ENCODE assay signal across 9 cellular contexts in the genomic region with DNA sequence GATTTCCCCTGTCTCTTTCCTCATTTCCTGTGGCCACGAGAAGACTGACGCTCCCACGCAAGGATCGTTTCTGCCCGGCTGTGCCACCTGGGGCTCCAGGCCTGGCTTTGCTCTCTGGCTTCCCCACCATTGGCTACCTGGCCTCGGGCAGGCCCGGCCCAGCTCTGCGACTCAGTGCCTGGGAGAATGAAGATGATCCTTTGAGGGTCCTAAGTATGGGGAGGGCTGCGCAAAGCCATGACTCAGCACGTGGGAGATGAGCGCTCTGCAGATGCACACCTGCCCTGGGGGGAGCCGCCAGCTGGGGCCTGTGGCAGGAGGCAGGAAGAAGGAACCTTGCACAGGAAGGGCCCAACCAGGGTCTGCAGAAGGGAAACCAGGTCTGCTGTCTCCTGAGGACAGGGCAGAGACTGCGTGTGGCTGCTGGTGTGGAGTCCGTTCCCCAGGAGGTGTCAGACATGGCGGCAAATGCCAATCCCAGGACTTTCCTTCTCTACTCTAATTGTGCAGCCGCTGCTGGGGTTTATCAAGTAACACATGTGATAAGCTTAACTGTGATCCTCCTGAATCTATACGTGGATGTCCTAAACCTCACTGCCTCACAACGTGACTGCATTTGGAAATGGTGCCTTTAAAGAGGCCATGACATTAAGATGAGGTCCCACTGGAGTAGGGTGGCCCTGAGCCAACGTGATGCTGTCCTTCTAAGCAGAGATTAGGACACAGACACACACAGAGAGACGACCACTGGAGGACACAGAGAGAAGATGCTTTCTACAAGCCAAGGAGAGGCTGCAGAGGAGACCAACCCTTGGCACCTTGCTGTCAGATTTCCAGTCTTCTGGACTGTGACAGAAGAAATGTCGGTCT. TPM values are rescaled to one million over a fixed set of nuclear protein-coding genes. Genes with fewer than 3 reads are reported as not detected.
DNase-seq lines count a peak whose midpoint lies in the region; ATAC-seq and TF ChIP-seq lines count a peak whose summit lies in the region.
"Had no signal": no experiment of that assay in that cellular context is flagged by ENCODE, and none has a peak within 500 bp of the region (broad histone marks: within the 10 kb centered on the region; RNA-seq: fewer than 3 reads in every experiment).

No MANE protein-coding gene starts in this region.

- DNase-seq in breast epithelium (ENCODE audit: low spot score in 2 of 2): no peak
- no peak for DNase-seq in MCF 10A (ENCODE audit: unreplicated experiment)
- peak in 1 of 2 donors; percentile 52 for DNase-seq in central memory CD8-positive, alpha-beta T cell (ENCODE audit: low spot score in 2 of 2)
- no peak for DNase-seq in HEK293T (ENCODE audit: extremely low spot score)
- DNase-seq in NCI-H2171 (lab: John Stamatoyannopoulos, UW): no peak
- DNase-seq: NCI-H1105 had no signal

- no peaks in the 10 kb centered on the region for H3K36me3 ChIP-seq in breast epithelium
- peaks cover 62% of the 10 kb centered on the region for H3K36me3 ChIP-seq in OCI-LY3 (replicated peaks; ENCODE audit: low read depth, low read length)
- no peaks in the 10 kb centered on the region for H3K36me3 ChIP-seq in thymus (ENCODE audit: control insufficient read depth, insufficient read depth)

- CTCF ChIA-PET in MCF 10A (lab: Yijun Ruan, JAX): no interaction called here
- CTCF ChIA-PET in HEK293T (lab: Yijun Ruan, JAX): no interaction called here

- H3K9ac ChIP-seq in OCI-LY3 (ENCODE audit: low read length): no peak overlapping the region

- no peaks in the 10 kb centered on the region for H4K20me1 ChIP-seq in OCI-LY3 (ENCODE audit: insufficient read depth, low read length)

- no peaks in the 10 kb centered on the region for H3K27me3 Mint-ChIP-seq in MCF 10A (ENCODE audit: insufficient read depth, unreplicated experiment)
- H3K27me3 Mint-ChIP-seq in central memory CD8-positive, alpha-beta T cell: no peaks in the 10 kb centered on the region

- H3K4me3 ChIP-seq in breast epithelium (no peak overlapping the region), OCI-LY3 (ENCODE audit: low read length) (no peak overlapping the region), thymus (ENCODE audit: low read length) (no peak overlapping the region)

- POLR2A ChIA-PET in MCF 10A (lab: Yijun Ruan, JAX): interaction anchor here (2.1 to 3.7 kb wide), 3 partner anchors 14 to 28 kb away, joined by 36 to 50 read pairs (median 38); no protein-coding TSS in a partner anchor
- POLR2A ChIA-PET in HEK293T (lab: Yijun Ruan, JAX): no interaction called here

- no peaks in the 10 kb centered on the region for H3K9me3 Mint-ChIP-seq in MCF 10A (ENCODE audit: unreplicated experiment)
- H3K9me3 Mint-ChIP-seq in central memory CD8-positive, alpha-beta T cell: no peaks in the 10 kb centered on the region

- H3K4me1 ChIP-seq in breast epithelium (peaks cover 0 to 9% of the 10 kb centered on the region in 2 donors), OCI-LY3 (ENCODE audit: low read length) (peaks cover 81% of the 10 kb centered on the region), thymus (ENCODE audit: control insufficient read depth, insufficient read depth, low read length) (peaks cover 24% of the 10 kb centered on the region)

- H3K4me3 Mint-ChIP-seq in MCF 10A (ENCODE audit: unreplicated experiment): no peak overlapping the region
- H3K4me3 Mint-ChIP-seq in central memory CD8-positive, alpha-beta T cell: peak overlapping the region; percentile 75

- H3K9me3 ChIP-seq in breast epithelium (no peaks in the 10 kb centered on the region), OCI-LY3 (ENCODE audit: insufficient read depth, low read length) (no peaks in the 10 kb centered on the region), thymus (ENCODE audit: control insufficient read depth) (no peaks in the 10 kb centered on the region)

- no peaks in the 10 kb centered on the region for H3K27me3 ChIP-seq in breast epithelium
- no peaks in the 10 kb centered on the region for H3K27me3 ChIP-seq in OCI-LY3 (ENCODE audit: low read depth, low read length)
- no peaks in the 10 kb centered on the region for H3K27me3 ChIP-seq in thymus (ENCODE audit: control insufficient read depth, insufficient read depth)

- H3K4me1 Mint-ChIP-seq in MCF 10A (ENCODE audit: insufficient read depth, unreplicated experiment): peaks cover 20% of the 10 kb centered on the region
- peaks cover 83% of the 10 kb centered on the region for H3K4me1 Mint-ChIP-seq in central memory CD8-positive, alpha-beta T cell

- H3K27ac ChIP-seq in breast epithelium (peak overlapping the region; percentile 16 to 75), OCI-LY3 (ENCODE audit: low read length) (0 out of 2 replicates have a peak overlapping the region, but pooled peaks have one; percentile 7), thymus (ENCODE audit: low read depth) (peak overlapping the region; percentile 1)

- H3K79me2 ChIP-seq in OCI-LY3 (ENCODE audit: low read length): peaks cover 22% of the 10 kb centered on the region

- peak; percentile 34 for ATAC-seq in central memory CD8-positive, alpha-beta T cell (replicated peaks; ENCODE audit: extremely low read depth, poor library complexity, severe bottlenecking)
- no peak for ATAC-seq in HG03439 (IDR thresholded peaks at IDR 0.05; ENCODE audit: unreplicated experiment)

- no peak overlapping the region for H2AFZ ChIP-seq in OCI-LY3 (ENCODE audit: low read depth, low read length)

- no peak for TF ChIP-seq POLR2A in breast epithelium (IDR thresholded peaks at IDR 0.05)

- TF ChIP-seq CTCF in breast epithelium (IDR thresholded peaks at IDR 0.05) (no peak), MCF 10A (IDR thresholded peaks at IDR 0.05; ENCODE audit: unreplicated experiment) (no peak), OCI-LY3 (IDR thresholded peaks at IDR 0.05; ENCODE audit: low read depth, low read length) (no peak)

- H3K4me2 ChIP-seq in OCI-LY3 (ENCODE audit: low read length): peak overlapping the region; percentile 3; the same call in 1 of the 2 replicates

- BruUV-seq in MCF 10A (replicated peaks; lab: Mats Ljungman, UMichigan): no TSS peak

- intact Hi-C loops in breast epithelium (cut with DNase I; ENCODE audit: low total_unique reads) (no loop called here), MCF 10A (cut with micrococcal nuclease) (loop anchor here (2.0 kb wide), 1 partner anchor 15 kb away; no protein-coding TSS in a partner anchor)

- peaks cover 19% of the 10 kb centered on the region for H3K36me3 Mint-ChIP-seq in MCF 10A (ENCODE audit: insufficient read depth, unreplicated experiment)
- H3K36me3 Mint-ChIP-seq in central memory CD8-positive, alpha-beta T cell (ENCODE audit: insufficient read depth): peaks cover 44% of the 10 kb centered on the region

- H3K27ac Mint-ChIP-seq in MCF 10A (ENCODE audit: low read depth, unreplicated experiment): no peak overlapping the region
- H3K27ac Mint-ChIP-seq in central memory CD8-positive, alpha-beta T cell (ENCODE audit: low read depth): peak overlapping the region; percentile 94

- WGBS in thymus: 33% methylated on average over 21 of the region's 21 CpGs

TF ChIP-seq in HEK293T, 16 proteins besides CTCF, POLR2A, EP300 and RAD21:
- TF ChIP-seq ELF4 (IDR thresholded peaks at IDR 0.05) (no peak), SUZ12 (IDR thresholded peaks at IDR 0.05) (no peak), LEF1 (IDR thresholded peaks at IDR 0.05; ENCODE audit: borderline replicate concordance) (no peak), HDGF (IDR thresholded peaks at IDR 0.05; ENCODE audit: borderline replicate concordance) (no peak), ZNF384 (IDR thresholded peaks at IDR 0.05) (no peak), FOXA1 (IDR thresholded peaks at IDR 0.05) (no peak), FOXM1 (IDR thresholded peaks at IDR 0.05; ENCODE audit: borderline replicate concordance) (no peak), CTBP1 (IDR thresholded peaks at IDR 0.05; ENCODE audit: borderline replicate concordance) (no peak), FOXK2 (IDR thresholded peaks at IDR 0.05) (no peak), BHLHE40 (IDR thresholded peaks at IDR 0.05; ENCODE audit: borderline replicate concordance) (no peak), SP1 (IDR thresholded peaks at IDR 0.05) (no peak), NFRKB (IDR thresholded peaks at IDR 0.05) (no peak), PKNOX1 (IDR thresholded peaks at IDR 0.05) (no peak), L3MBTL2 (conservative IDR thresholded peaks at IDR 0.05) (no peak)

RNA-seq across cellular contexts. Expression of gene MBP, which starts 32.8 kb away (rescaled TPM):
- total RNA-seq in breast epithelium: 10 to 100 TPM; 27.2 to 46.2 (median 32.4) TPM
- 31.6 and 31.7 TPM in 2 replicates for total RNA-seq in MCF 10A (2022)
- 16.3 TPM for polyA plus RNA-seq in thymus
